8 cellular contexts compared by ENCODE assay signal in the genomic region with DNA sequence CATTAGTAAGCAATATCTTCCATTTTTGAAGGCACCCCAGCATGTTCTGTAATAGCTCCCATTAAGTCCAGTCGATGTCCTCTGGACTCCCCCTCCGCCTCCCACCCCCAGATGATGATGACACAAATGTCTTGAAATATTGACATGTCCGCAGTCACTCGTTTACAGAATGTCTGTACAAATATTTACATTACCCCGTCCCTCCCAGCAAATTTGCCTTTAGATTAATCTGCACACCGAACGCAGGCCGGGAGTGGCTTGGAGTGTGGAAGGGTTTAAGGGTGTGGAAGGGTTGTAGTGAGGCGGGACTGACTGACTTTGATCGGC. TPM values are rescaled to one million over a fixed set of nuclear protein-coding genes. Genes with fewer than 3 reads are reported as not detected.
DNase-seq lines count a peak whose midpoint lies in the region; ATAC-seq, FAIRE-seq and TF ChIP-seq lines count a peak whose summit lies in the region.

No MANE protein-coding gene starts in this region.

- H3K27ac Mint-ChIP-seq in activated naive CD8-positive, alpha-beta T cell treated with anti-CD3 and anti-CD28 coated beads for 36 hours = no peak overlapping the region

- TF ChIP-seq CTCF in tibial artery (IDR thresholded peaks at IDR 0.05) = no peak

- no peaks in the 10 kb centered on the region for H3K9me3 Mint-ChIP-seq in activated naive CD8-positive, alpha-beta T cell treated with anti-CD3 and anti-CD28 coated beads for 36 hours

- peak overlapping the region; percentile 95 to 97 for H3K27ac ChIP-seq in tibial artery

- H3K36me3 ChIP-seq in tibial artery = no peaks in the 10 kb centered on the region

- H3K9me3 ChIP-seq in tibial artery = no peaks in the 10 kb centered on the region

- peaks cover 0 to 12% (median 1%) of the 10 kb centered on the region in 4 donors for H3K4me1 ChIP-seq in tibial artery

- intact Hi-C loops in tibial artery (cut with DNase I; ENCODE audit: low total_unique reads) = loop anchor here (10.0 kb wide), 1 partner anchor 81 kb away; no protein-coding TSS in a partner anchor

- peak; percentile 37 for ATAC-seq in left lobe of liver
- no peak for ATAC-seq in HG02973 (IDR thresholded peaks at IDR 0.05; ENCODE audit: unreplicated experiment)

- H3K36me3 Mint-ChIP-seq in activated naive CD8-positive, alpha-beta T cell treated with anti-CD3 and anti-CD28 coated beads for 36 hours = no peaks in the 10 kb centered on the region

- peaks cover 8% of the 10 kb centered on the region for H3K4me1 Mint-ChIP-seq in activated naive CD8-positive, alpha-beta T cell treated with anti-CD3 and anti-CD28 coated beads for 36 hours

- FAIRE-seq in urothelium cell line (lab: Jason Lieb, UNC) = no peak

- H3K4me3 Mint-ChIP-seq in activated naive CD8-positive, alpha-beta T cell treated with anti-CD3 and anti-CD28 coated beads for 36 hours = peak overlapping the region; percentile 66

- no peaks in the 10 kb centered on the region for H3K27me3 ChIP-seq in tibial artery

- peaks cover 73% of the 10 kb centered on the region for H3K27me3 Mint-ChIP-seq in activated naive CD8-positive, alpha-beta T cell treated with anti-CD3 and anti-CD28 coated beads for 36 hours

- peak overlapping the region; percentile 87 to 96 for H3K4me3 ChIP-seq in tibial artery

- DNase-seq in activated CD8-positive, alpha-beta memory T cell treated with anti-CD3 and anti-CD28 coated beads for 24 hours = peak; percentile 57
- DNase-seq in activated CD8-positive, alpha-beta memory T cell treated with anti-CD3 and anti-CD28 coated beads, Interleukin-2, amount 50 U/mL, for 4 hours = no peak
- DNase-seq in activated naive CD8-positive, alpha-beta T cell treated with anti-CD3 and anti-CD28 coated beads for 36 hours = no peak
- peak; percentile 61 for DNase-seq in left lobe of liver (ENCODE audit: low spot score)
- DNase-seq in tibial artery = no peak
- DNase-seq in germinal center (ENCODE audit: low spot score) = no peak
- DNase-seq in urothelium cell line (ENCODE audit: low spot score) = no peak

RNA-seq across cellular contexts. Expression of a gene that starts 0.9 kb away (rescaled TPM):
- total RNA-seq in activated naive CD8-positive, alpha-beta T cell treated with anti-CD3 and anti-CD28 coated beads for 36 hours = 1 to 10 TPM; 3.1 to 3.7 TPM
- 1.8 TPM for total RNA-seq in left lobe of liver

Comparison
In these comparisons a context has a peak if more than half of its experiments do, and no peak if none do; other contexts are left out.
1. DNase-seq: peak in activated CD8-positive, alpha-beta memory T cell treated with anti-CD3 and anti-CD28 coated beads for 24 hours (single experiment) and left lobe of liver (single experiment); none in activated CD8-positive, alpha-beta memory T cell treated with anti-CD3 and anti-CD28 coated beads, Interleukin-2, amount 50 U/mL, for 4 hours (single experiment), activated naive CD8-positive, alpha-beta T cell treated with anti-CD3 and anti-CD28 coated beads for 36 hours (single experiment), tibial artery (0 of 2), germinal center (single experiment) and urothelium cell line (single experiment).